Comparison of ENCODE assay signal across 21 cellular contexts in genomic region chr2:69315160-69315761, GRCh38.
"Had no signal": no experiment of that assay in that cellular context is flagged by ENCODE, and none has a peak within 500 bp of the region (broad histone marks: within the 10 kb centered on the region; RNA-seq: fewer than 3 reads in every experiment).

No MANE protein-coding gene starts in this region.

- H3K9me3 ChIP-seq: Peyer's patch had no signal

- H3K4me3 ChIP-seq: PC-9, Peyer's patch had no signal

- H3K4me2 ChIP-seq: PC-9 had no signal

- H2AFZ ChIP-seq: PC-9 had no signal

- H3K27ac ChIP-seq: PC-9, Peyer's patch had no signal

- DNase-seq: KBM-7, NCI-H1092, NCI-H1105 treated with DMSO at 0.1 percent for 48 hours, NCI-H1417 treated with DMSO at 0.1 percent for 48 hours, NCI-H146, NCI-H1694 treated with DMSO at 0.1 percent for 48 hours, NCI-H2029, NCI-H2081 treated with DMSO at 0.1 percent for 48 hours, NCI-H2171, NCI-H226, NCI-H446, NCI-H510A, NCI-H524 treated with DMSO at 0.1 percent for 48 hours, NCI-H69, NCI-H774, OCI-M1, PC-9, Peyer's patch, SHP77 treated with DMSO at 0.1 percent for 48 hours had no signal

- H3K36me3 ChIP-seq: Peyer's patch had no signal

- H3K27me3 ChIP-seq: Peyer's patch had no signal

- ATAC-seq: Right ventricle myocardium inferior, SK-N-SH treated with all-trans-retinoic acid at 6 μM for 48 hours had no signal
